In genomic region chr2:131105950-131106801, GRCh38 we compare ENCODE assay signal across 8 cellular contexts. TPM values are rescaled to one million over a fixed set of nuclear protein-coding genes. Genes with fewer than 3 reads are reported as not detected.
DNase-seq lines count a peak whose midpoint lies in the region; ATAC-seq and TF ChIP-seq lines count a peak whose summit lies in the region.

No MANE protein-coding gene starts in this region.

- intact Hi-C loops in Right ventricle myocardium inferior (cut with DNase I): loop anchor here (1.0 kb wide), 1 partner anchor 13 kb away; the partner anchor contains the start of gene FAM168B

- peak; percentile 28 for ATAC-seq in GM18499 (IDR thresholded peaks at IDR 0.05; ENCODE audit: insufficient read depth, unreplicated experiment)
- ATAC-seq in HG02884 (IDR thresholded peaks at IDR 0.05; ENCODE audit: unreplicated experiment): peak; percentile 39
- peak; percentile 9 for ATAC-seq in Right ventricle myocardium inferior

- H3K27ac ChIP-seq in 22Rv1: peak overlapping the region; percentile 81

- DNase-seq in NCI-H69 (lab: John Stamatoyannopoulos, UW) (peak; percentile 64), Right ventricle myocardium inferior (ENCODE audit: missing footprints) (no peak), pons (ENCODE audit: low spot score) (peak; percentile 57), NCI-H187 treated with DMSO at 0.1 percent for 48 hours (lab: John Stamatoyannopoulos, UW) (no peak)
- DNase-seq in activated gamma-delta T cell treated with anti-CD3 and anti-CD28 coated beads, Interleukin-2, amount 50 U/mL, for 16 hours (ENCODE audit: low read depth): peak; percentile 12

- TF ChIP-seq CTCF in 22Rv1 (IDR thresholded peaks at IDR 0.05): no peak

RNA-seq across cellular contexts. Expression of gene PLEKHB2, which starts 1.0 kb away (rescaled TPM):
- total RNA-seq in Right ventricle myocardium inferior: 30.8 TPM

RNA-seq across cellular contexts. Expression of gene FAM168B, which starts 12.9 kb away (rescaled TPM):
- total RNA-seq in Right ventricle myocardium inferior: 85.6 TPM

Comparison
In these comparisons a context has a peak if more than half of its experiments do, and no peak if none do; other contexts are left out.
1. DNase-seq: peak in NCI-H69 (single experiment), activated gamma-delta T cell treated with anti-CD3 and anti-CD28 coated beads, Interleukin-2, amount 50 U/mL, for 16 hours (single experiment) and pons (single experiment); none in Right ventricle myocardium inferior (single experiment) and NCI-H187 treated with DMSO at 0.1 percent for 48 hours (single experiment).
2. Peak in every context shown above with its lines, with median percentiles within 50 percentile points of each other: ATAC-seq.